In genomic region chr1:10824821-10825540, GRCh38 we compare ENCODE assay signal across 13 cellular contexts. TPM values are rescaled to one million over a fixed set of nuclear protein-coding genes. Genes with fewer than 3 reads are reported as not detected.
DNase-seq lines count a peak whose midpoint lies in the region; ATAC-seq, FAIRE-seq and TF ChIP-seq lines count a peak whose summit lies in the region.
"Had no signal": no experiment of that assay in that cellular context is flagged by ENCODE, and none has a peak within 500 bp of the region (broad histone marks: within the 10 kb centered on the region; RNA-seq: fewer than 3 reads in every experiment).

No MANE protein-coding gene starts in this region.

- H3K27me3 Mint-ChIP-seq in MCF 10A (ENCODE audit: insufficient read depth, unreplicated experiment), result no peaks in the 10 kb centered on the region
- H3K27me3 Mint-ChIP-seq in activated T-cell treated with anti-CD3 and anti-CD28 coated beads, Interleukin-2, amount 50 U/mL, for 24 hours, result peaks cover 26% of the 10 kb centered on the region

- intact Hi-C loops in MCF 10A (cut with micrococcal nuclease) (no loop called here), Right ventricle myocardium inferior (cut with DNase I) (no loop called here)

- TF ChIP-seq CTCF in AG09309 (IDR thresholded peaks at IDR 0.05; ENCODE audit: control insufficient read depth, insufficient read depth, low read depth, low read length, missing control alignments), result no peak
- no peak for TF ChIP-seq CTCF in MCF 10A (IDR thresholded peaks at IDR 0.05; ENCODE audit: unreplicated experiment)

- CTCF ChIA-PET in MCF 10A (lab: Yijun Ruan, JAX), result interaction anchor here (0.6 to 1.0 kb wide), 3 partner anchors 122 to 317 kb away, joined by 3 read pairs; no protein-coding TSS in a partner anchor

- ATAC-seq in HG03460 (IDR thresholded peaks at IDR 0.05; ENCODE audit: unreplicated experiment) (no peak), Right ventricle myocardium inferior (no peak)
- ATAC-seq: activated CD4-positive, CD25-positive, alpha-beta regulatory T cell treated with anti-CD3 and anti-CD28 coated beads, Interleukin-2, amount 50 U/mL, for 24 hours had no signal

- H3K4me3 ChIP-seq in AG09309 (ENCODE audit: control insufficient read depth, low read depth, low read length), result no peak overlapping the region

- peak overlapping the region; percentile 73 for H3K4me3 Mint-ChIP-seq in MCF 10A (ENCODE audit: unreplicated experiment)
- H3K4me3 Mint-ChIP-seq in activated T-cell treated with anti-CD3 and anti-CD28 coated beads, Interleukin-2, amount 50 U/mL, for 24 hours, result no peak overlapping the region
- H3K4me3 Mint-ChIP-seq: activated naive CD4-positive, alpha-beta T cell treated with anti-CD3 and anti-CD28 coated beads, Interleukin-2, amount 50 U/mL, for 24 hours; stimulated activated naive CD8-positive, alpha-beta T cell treated with anti-CD3 and anti-CD28 coated beads, Interleukin-15, Interleukin-2, amounts not matched to agents 100 ng/mL and 50 ng/mL, for 24 hours had no signal

- no TSS peak for BruUV-seq in MCF 10A (replicated peaks; lab: Mats Ljungman, UMichigan)

- no peaks in the 10 kb centered on the region for H3K9me3 Mint-ChIP-seq in MCF 10A (ENCODE audit: unreplicated experiment)
- H3K9me3 Mint-ChIP-seq in activated T-cell treated with anti-CD3 and anti-CD28 coated beads, Interleukin-2, amount 50 U/mL, for 24 hours, result no peaks in the 10 kb centered on the region
- H3K9me3 Mint-ChIP-seq: activated naive CD4-positive, alpha-beta T cell treated with anti-CD3 and anti-CD28 coated beads, Interleukin-2, amount 50 U/mL, for 24 hours; stimulated activated naive CD8-positive, alpha-beta T cell treated with anti-CD3 and anti-CD28 coated beads, Interleukin-15, Interleukin-2, amounts not matched to agents 100 ng/mL and 50 ng/mL, for 24 hours had no signal

- peak overlapping the region; percentile 81 for H3K27ac Mint-ChIP-seq in MCF 10A (ENCODE audit: low read depth, unreplicated experiment)
- no peak overlapping the region for H3K27ac Mint-ChIP-seq in activated T-cell treated with anti-CD3 and anti-CD28 coated beads, Interleukin-2, amount 50 U/mL, for 24 hours
- H3K27ac Mint-ChIP-seq: activated naive CD4-positive, alpha-beta T cell treated with anti-CD3 and anti-CD28 coated beads, Interleukin-2, amount 50 U/mL, for 24 hours; stimulated activated naive CD8-positive, alpha-beta T cell treated with anti-CD3 and anti-CD28 coated beads, Interleukin-15, Interleukin-2, amounts not matched to agents 100 ng/mL and 50 ng/mL, for 24 hours had no signal

- H3K4me1 Mint-ChIP-seq in MCF 10A (ENCODE audit: insufficient read depth, unreplicated experiment), result peaks cover 29% of the 10 kb centered on the region
- no peaks in the 10 kb centered on the region for H3K4me1 Mint-ChIP-seq in activated T-cell treated with anti-CD3 and anti-CD28 coated beads, Interleukin-2, amount 50 U/mL, for 24 hours (ENCODE audit: low read depth)
- H3K4me1 Mint-ChIP-seq: activated naive CD4-positive, alpha-beta T cell treated with anti-CD3 and anti-CD28 coated beads, Interleukin-2, amount 50 U/mL, for 24 hours had no signal

- no peaks in the 10 kb centered on the region for H3K36me3 Mint-ChIP-seq in MCF 10A (ENCODE audit: insufficient read depth, unreplicated experiment)
- no peaks in the 10 kb centered on the region for H3K36me3 Mint-ChIP-seq in activated T-cell treated with anti-CD3 and anti-CD28 coated beads, Interleukin-2, amount 50 U/mL, for 24 hours (ENCODE audit: low read depth)
- H3K36me3 Mint-ChIP-seq: activated naive CD4-positive, alpha-beta T cell treated with anti-CD3 and anti-CD28 coated beads, Interleukin-2, amount 50 U/mL, for 24 hours had no signal

- FAIRE-seq in HTR-8/SVneo (lab: Jason Lieb, UNC), result peak; percentile 84

- POLR2A ChIA-PET in MCF 10A (lab: Yijun Ruan, JAX), result interaction anchor here (0.5 to 2.9 kb wide), 17 partner anchors 9 to 911 kb away, joined by 3 to 19 read pairs (median 3); partner anchors contain the start of genes AGTRAP, CASZ1 and DFFA

- DNase-seq in AG09309 (ENCODE audit: low read depth) (peak; percentile 10), HTR-8/SVneo (ENCODE audit: insufficient read length, low spot score) (peak; percentile 77), MCF 10A (ENCODE audit: unreplicated experiment) (peak; percentile 97), kidney tubule cell (ENCODE audit: low spot score) (peak; percentile 68), Right ventricle myocardium inferior (ENCODE audit: missing footprints) (no peak)
- DNase-seq in stimulated activated naive CD4-positive, alpha-beta T cell (lab: John Stamatoyannopoulos, UW), result no peak
- no peak for DNase-seq in activated T-cell treated with anti-CD3 and anti-CD28 coated beads, Interleukin-2, amount 50 U/mL, for 24 hours
- DNase-seq: C1 segment of cervical spinal cord, NCI-H1417 treated with DMSO at 0.1 percent for 48 hours had no signal

RNA-seq across cellular contexts. Expression of gene CASZ1, which starts 28.5 kb away (rescaled TPM):
- total RNA-seq in MCF 10A (2022), result 11.1 and 13.2 TPM in 2 replicates
- total RNA-seq in Right ventricle myocardium inferior, result 58.2 TPM

Comparison
In these comparisons a context has a peak if more than half of its experiments do, and no peak if none do; other contexts are left out.
1. DNase-seq: peak in AG09309 (single experiment), HTR-8/SVneo (single experiment), MCF 10A (single experiment) and kidney tubule cell (single experiment); none in stimulated activated naive CD4-positive, alpha-beta T cell (0 of 6), activated T-cell treated with anti-CD3 and anti-CD28 coated beads, Interleukin-2, amount 50 U/mL, for 24 hours (single experiment) and Right ventricle myocardium inferior (single experiment).